Comparison of ENCODE assay signal across 11 cellular contexts in genomic region chr7:1026721-1027151, GRCh38. TPM values are rescaled to one million over a fixed set of nuclear protein-coding genes. Genes with fewer than 3 reads are reported as not detected.
DNase-seq lines count a peak whose midpoint lies in the region; ATAC-seq lines count a peak whose summit lies in the region.
"Had no signal": no experiment of that assay in that cellular context is flagged by ENCODE, and none has a peak within 500 bp of the region (broad histone marks: within the 10 kb centered on the region; RNA-seq: fewer than 3 reads in every experiment).

No MANE protein-coding gene starts in this region.

- POLR2A ChIA-PET in naive thymus-derived CD8-positive, alpha-beta T cell (lab: Charles Lee): interaction anchor here (1.8 to 5.5 kb wide), 3 partner anchors 18 to 34 kb away, joined by 4 to 35 read pairs (median 26); partner anchors contain the start of gene GPR146

- 93 to 95% methylated on average over 19 to 20 of the region's 20 CpGs for WGBS in GM23248 (ENCODE audit: low coverage in 1 of 2, low lambda C conversion rate in 2 of 2, missing lambda C conversion rate in 2 of 2), 2 experiments

- peak overlapping the region; percentile 66 for H3K4me3 Mint-ChIP-seq in activated naive CD8-positive, alpha-beta T cell treated with anti-CD3 and anti-CD28 coated beads, Interleukin-2, amount 50 U/mL, for 24 hours
- H3K4me3 Mint-ChIP-seq in naive thymus-derived CD8-positive, alpha-beta T cell: peak overlapping the region; percentile 66 to 89 (median 76)

- H3K27me3 Mint-ChIP-seq in activated naive CD8-positive, alpha-beta T cell treated with anti-CD3 and anti-CD28 coated beads, Interleukin-2, amount 50 U/mL, for 24 hours: no peaks in the 10 kb centered on the region
- peaks cover 0 to 2% (median 0%) of the 10 kb centered on the region in 5 donors for H3K27me3 Mint-ChIP-seq in naive thymus-derived CD8-positive, alpha-beta T cell

- H3K27me3 ChIP-seq in GM23248 (replicated peaks; ENCODE audit: insufficient read depth): no peaks in the 10 kb centered on the region

- H3K9me2 ChIP-seq in GM23248 (ENCODE audit: insufficient read depth): no peaks in the 10 kb centered on the region

- H3K27ac Mint-ChIP-seq in activated naive CD8-positive, alpha-beta T cell treated with anti-CD3 and anti-CD28 coated beads, Interleukin-2, amount 50 U/mL, for 24 hours: no peak overlapping the region
- H3K27ac Mint-ChIP-seq in naive thymus-derived CD8-positive, alpha-beta T cell: peak overlapping the region in 9 of 10 donors; percentile 29 to 91 (median 69)

- no peak for ATAC-seq in activated naive CD8-positive, alpha-beta T cell treated with anti-CD3 and anti-CD28 coated beads, Interleukin-2, amount 50 U/mL, for 24 hours
- ATAC-seq in naive thymus-derived CD8-positive, alpha-beta T cell: no peak

- no peak overlapping the region for H2AFZ ChIP-seq in GM23248

- H3K4me1 ChIP-seq in GM23248 (ENCODE audit: insufficient read depth): peaks cover 4% of the 10 kb centered on the region

- H3K27ac ChIP-seq in GM23248: no peak overlapping the region

- peak; percentile 29 for DNase-seq in CD1c-positive myeloid dendritic cell (ENCODE audit: extremely low spot score)
- no peak for DNase-seq in GM23248
- DNase-seq in activated naive CD8-positive, alpha-beta T cell treated with anti-CD3 and anti-CD28 coated beads, Interleukin-2, amount 50 U/mL, for 24 hours: no peak
- peak in 1 of 10 donors; percentile 22 for DNase-seq in naive thymus-derived CD8-positive, alpha-beta T cell
- DNase-seq in GOT3 (lab: John Stamatoyannopoulos, UW): no peak
- no peak for DNase-seq in GM03348 (ENCODE audit: low spot score)
- DNase-seq in NCI-H524 (lab: John Stamatoyannopoulos, UW): no peak
- no peak for DNase-seq in SW 1271 (lab: John Stamatoyannopoulos, UW)
- DNase-seq: effector memory CD4-positive, alpha-beta T cell had no signal

- no peaks in the 10 kb centered on the region for H3K9me3 Mint-ChIP-seq in activated naive CD8-positive, alpha-beta T cell treated with anti-CD3 and anti-CD28 coated beads, Interleukin-2, amount 50 U/mL, for 24 hours
- H3K9me3 Mint-ChIP-seq in naive thymus-derived CD8-positive, alpha-beta T cell: peaks cover 0 to 16% (median 0%) of the 10 kb centered on the region in 9 donors

- peaks cover 31% of the 10 kb centered on the region for H3K4me1 Mint-ChIP-seq in activated naive CD8-positive, alpha-beta T cell treated with anti-CD3 and anti-CD28 coated beads, Interleukin-2, amount 50 U/mL, for 24 hours
- peaks cover 14 to 62% (median 42%) of the 10 kb centered on the region in 4 donors for H3K4me1 Mint-ChIP-seq in naive thymus-derived CD8-positive, alpha-beta T cell

- no peak overlapping the region for H3K9ac ChIP-seq in GM23248

- peak overlapping the region; percentile 60 for H3K4me2 ChIP-seq in GM23248 (ENCODE audit: unreplicated experiment)

- peaks cover 55% of the 10 kb centered on the region for H3K79me2 ChIP-seq in GM23248 (ENCODE audit: insufficient read depth)

- H3K36me3 Mint-ChIP-seq in activated naive CD8-positive, alpha-beta T cell treated with anti-CD3 and anti-CD28 coated beads, Interleukin-2, amount 50 U/mL, for 24 hours (ENCODE audit: low read depth): peaks cover 11% of the 10 kb centered on the region
- H3K36me3 Mint-ChIP-seq in naive thymus-derived CD8-positive, alpha-beta T cell: peaks cover 0 to 19% (median 10%) of the 10 kb centered on the region in 3 donors

- no peak overlapping the region; the same call in 1 of the 2 replicates for H3K4me3 ChIP-seq in GM23248

- no peaks in the 10 kb centered on the region for H3F3A ChIP-seq in GM23248 (ENCODE audit: insufficient read depth)

- in situ Hi-C loops in GM23248 (cut with MboI): no loop called here

- no peaks in the 10 kb centered on the region for H4K20me1 ChIP-seq in GM23248 (ENCODE audit: insufficient read depth)

- no peaks in the 10 kb centered on the region for H3K36me3 ChIP-seq in GM23248 (ENCODE audit: low read depth)

- no peaks in the 10 kb centered on the region for H3K9me3 ChIP-seq in GM23248 (ENCODE audit: low read depth)

RNA-seq across cellular contexts. Expression of gene GPR146, which starts 17.6 kb away (rescaled TPM):
- total RNA-seq in GM23248 (2014; rRNA removed; shearing (Covaris generic)): 9.7 and 10.2 TPM in 2 replicates
- 4.3 and 5.1 TPM in 2 replicates for polyA plus RNA-seq in GM23248 (2016; fragmentation: Nextera tagmentation; extraction: Ambion mirVana)
- 1 to 10 TPM; 7.0 to 9.5 TPM for total RNA-seq in naive thymus-derived CD8-positive, alpha-beta T cell
- 1 to 10 TPM; 1.4 to 3.8 (median 2.5) TPM for polyA plus RNA-seq in naive thymus-derived CD8-positive, alpha-beta T cell

RNA-seq across cellular contexts. Expression of gene CYP2W1, which starts 43.8 kb away (rescaled TPM):
- not detected in 2 replicates for total RNA-seq in GM23248 (2014; rRNA removed; shearing (Covaris generic))
- not detected in 2 replicates for polyA plus RNA-seq in GM23248 (2016; fragmentation: Nextera tagmentation; extraction: Ambion mirVana)
- not detected for total RNA-seq in naive thymus-derived CD8-positive, alpha-beta T cell
- not detected for polyA plus RNA-seq in naive thymus-derived CD8-positive, alpha-beta T cell
- total RNA-seq: renal cortical epithelial cell; T-helper 1 cell treated with Interleukin-12 subunit alpha and Interleukin-12 subunit beta and Interleukin-4 antibody, amounts not matched to agents 30 ng/mL and 1 ng/mL, for 36 hours had no signal

RNA-seq across cellular contexts. Expression of gene COX19, which starts 51.4 kb away (rescaled TPM):
- 5.5 and 5.6 TPM in 2 replicates for total RNA-seq in GM23248 (2014; rRNA removed; shearing (Covaris generic))
- polyA plus RNA-seq in GM23248 (2016; fragmentation: Nextera tagmentation; extraction: Ambion mirVana): 9.5 and 9.9 TPM in 2 replicates
- 10 to 100 TPM; 46.9 to 49.0 TPM for total RNA-seq in naive thymus-derived CD8-positive, alpha-beta T cell
- 10 to 100 TPM; 19.3 to 21.5 (median 20.2) TPM for polyA plus RNA-seq in naive thymus-derived CD8-positive, alpha-beta T cell
